ENCODE assay signal across 9 cellular contexts in the genomic region with DNA sequence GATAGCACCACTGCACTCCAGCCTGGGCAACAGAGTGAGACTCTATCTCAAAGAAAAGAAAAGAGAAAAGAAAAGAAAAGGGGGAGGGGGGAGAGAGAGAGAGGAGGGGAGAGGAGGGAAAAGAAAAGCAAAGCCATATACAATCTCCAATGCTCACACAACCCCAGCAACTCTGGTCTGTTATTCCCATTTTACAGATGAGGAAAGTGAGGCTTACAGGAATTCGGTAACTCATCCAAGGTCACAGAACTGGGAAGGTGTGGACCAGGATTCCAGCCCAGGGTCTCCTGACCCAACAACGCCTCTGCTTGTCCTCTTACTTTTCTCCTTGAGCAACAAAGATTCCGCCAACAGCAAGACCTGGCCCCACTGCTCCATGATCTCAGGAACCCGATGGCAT. TPM values are rescaled to one million over a fixed set of nuclear protein-coding genes. Genes with fewer than 3 reads are reported as not detected.
"Had no signal": no experiment of that assay in that cellular context is flagged by ENCODE, and none has a peak within 500 bp of the region (broad histone marks: within the 10 kb centered on the region; RNA-seq: fewer than 3 reads in every experiment).

No MANE protein-coding gene starts in this region.

- ATAC-seq: GM12878 had no signal

- FAIRE-seq: G401.6, GM12878, GM12891, GM12892, GM18507, GM19239 had no signal

- DNase-seq: GDM1, GF-D8 had no signal

- H3K4me3 ChIP-seq: GM12878 had no signal

RNA-seq across cellular contexts. Expression of a gene that starts 13.0 kb away (rescaled TPM):
- total RNA-seq: G401, GM12878 had no signal
- polyA plus RNA-seq: GM12878 had no signal
